In genomic region chr15:96335429-96335807, GRCh38 we compare ENCODE assay signal across 12 cellular contexts. TPM values are rescaled to one million over a fixed set of nuclear protein-coding genes. Genes with fewer than 3 reads are reported as not detected.
A peak's percentile ranks its signal among the peaks of the same experiment; 100 is the strongest.
DNase-seq lines count a peak whose midpoint lies in the region; ATAC-seq and TF ChIP-seq lines count a peak whose summit lies in the region.
"Had no signal": no experiment of that assay in that cellular context is flagged by ENCODE, and none has a peak within 500 bp of the region (broad histone marks: within the 10 kb centered on the region; RNA-seq: fewer than 3 reads in every experiment).

No MANE protein-coding gene starts in this region.

- TF ChIP-seq CTCF in IMR-90 (conservative IDR thresholded peaks at IDR 0.05; ENCODE audit: low read depth, low read length) (no peak), nephron (IDR thresholded peaks at IDR 0.05; ENCODE audit: unreplicated experiment in 3 of 3) (no peak)

- CTCF ChIA-PET in IMR-90 (lab: Yijun Ruan, JAX), result interaction anchor here (2.1 kb wide), 1 partner anchor 8 kb away, joined by 10 read pairs; no protein-coding TSS in a partner anchor

- no peak for ATAC-seq in IMR-90 (ENCODE audit: low read depth)

- H3K4me2 ChIP-seq in IMR-90 (ENCODE audit: low read depth, low read length), result peak overlapping the region; percentile 99

- peak overlapping the region; percentile 66 for H2AK9ac ChIP-seq in IMR-90 (replicated peaks; ENCODE audit: low read depth, low read length, poor library complexity)

- H3K9ac ChIP-seq in IMR-90 (ENCODE audit: low read depth, low read length) (peak overlapping the region; percentile 99), endocrine pancreas (ENCODE audit: control insufficient read depth, insufficient read depth, low read length) (no peak overlapping the region)

- peak overlapping the region; percentile 57 for H3K23ac ChIP-seq in IMR-90 (ENCODE audit: low read depth, low read length)

- H3K27ac Mint-ChIP-seq in nephron, result peak overlapping the region; percentile 96 to 100 (median 97)
- H3K27ac Mint-ChIP-seq: stimulated activated naive CD8-positive, alpha-beta T cell treated with anti-CD3 and anti-CD28 coated beads, Interleukin-15, Interleukin-2, amounts not matched to agents 100 ng/mL and 50 ng/mL, for 24 hours had no signal

- peak overlapping the region; percentile 93 for H3K14ac ChIP-seq in IMR-90 (replicated peaks; ENCODE audit: low read depth, low read length)

- peaks cover 11% of the 10 kb centered on the region for H3K27me3 Mint-ChIP-seq in nephron (ENCODE audit: low read depth)

- peaks cover 88% of the 10 kb centered on the region for H3K36me3 Mint-ChIP-seq in nephron (ENCODE audit: low read depth)

- peaks cover 15% of the 10 kb centered on the region for H3K4me1 Mint-ChIP-seq in nephron

- H3K4ac ChIP-seq in IMR-90 (ENCODE audit: low read depth, low read length), result peak overlapping the region; percentile 93

- peak overlapping the region; percentile 74 for H2BK120ac ChIP-seq in IMR-90 (ENCODE audit: low read depth, low read length)

- peak; percentile 17 for DNase-seq in A172 (ENCODE audit: low spot score)
- no peak for DNase-seq in IMR-90
- no peak for DNase-seq in NCI-H1105 treated with DMSO at 0.1 percent for 48 hours (lab: John Stamatoyannopoulos, UW)
- no peak for DNase-seq in hippocampal formation (lab: John Stamatoyannopoulos, UW)
- DNase-seq in hypothalamus (lab: John Stamatoyannopoulos, UW), result no peak
- no peak for DNase-seq in amniotic stem cell (lab: John Stamatoyannopoulos, UW)
- DNase-seq: activated CD4-positive, alpha-beta T cell treated with anti-CD3 and anti-CD28 coated beads for 4 hours; NCI-H524 treated with DMSO at 0.1 percent for 48 hours had no signal

- H3K9me1 ChIP-seq in IMR-90 (ENCODE audit: insufficient read depth, low read length), result no peaks in the 10 kb centered on the region

- H4K5ac ChIP-seq in IMR-90 (ENCODE audit: low read depth, low read length), result peak overlapping the region; percentile 85; the same call in 1 of the 2 replicates

- POLR2A ChIA-PET in IMR-90 (lab: Charles Lee; ENCODE audit: unreplicated experiment), result interaction anchor here (0.5 to 1.9 kb wide), 4 partner anchors 8 to 1166 kb away, joined by 3 to 8 read pairs (median 6); no protein-coding TSS in a partner anchor

- H2BK15ac ChIP-seq in IMR-90 (ENCODE audit: low read depth, low read length), result no peak overlapping the region

- H3K9me3 Mint-ChIP-seq in nephron, result peaks cover 2% of the 10 kb centered on the region
- H3K9me3 Mint-ChIP-seq: stimulated activated naive CD8-positive, alpha-beta T cell treated with anti-CD3 and anti-CD28 coated beads, Interleukin-15, Interleukin-2, amounts not matched to agents 100 ng/mL and 50 ng/mL, for 24 hours had no signal

- H4K91ac ChIP-seq in IMR-90 (ENCODE audit: insufficient read depth, low read depth, low read length), result peak overlapping the region; percentile 84

- peak overlapping the region; percentile 94 for H2BK5ac ChIP-seq in IMR-90 (ENCODE audit: low read depth, low read length, poor library complexity, severe bottlenecking)

- peak overlapping the region; percentile 94 to 97 (median 95) for H3K4me3 Mint-ChIP-seq in nephron
- H3K4me3 Mint-ChIP-seq: stimulated activated naive CD8-positive, alpha-beta T cell treated with anti-CD3 and anti-CD28 coated beads, Interleukin-15, Interleukin-2, amounts not matched to agents 100 ng/mL and 50 ng/mL, for 24 hours had no signal

- H4K20me1 ChIP-seq in IMR-90 (ENCODE audit: insufficient read depth, low read length), result peaks cover 47% of the 10 kb centered on the region

- intact Hi-C loops in IMR-90 (cut with micrococcal nuclease), result loop anchor here (5.0 kb wide), 1 partner anchor 448 kb away; no protein-coding TSS in a partner anchor

- no TSS peak for BruUV-seq in IMR-90 (replicated peaks; lab: Mats Ljungman, UMichigan)

- no peaks in the 10 kb centered on the region for H3K4me1 ChIP-seq in IMR-90 (ENCODE audit: control insufficient read depth, insufficient read depth, low read length)
- H3K4me1 ChIP-seq in endocrine pancreas (ENCODE audit: control insufficient read depth, insufficient read depth, low read length), result no peaks in the 10 kb centered on the region

- H3K36me3 ChIP-seq in IMR-90 (ENCODE audit: control insufficient read depth, insufficient read depth, low read length) (peaks cover 53% of the 10 kb centered on the region), endocrine pancreas (ENCODE audit: control insufficient read depth, insufficient read depth, low read length) (no peaks in the 10 kb centered on the region)
- H3K36me3 ChIP-seq: neutrophil had no signal

- H4K8ac ChIP-seq in IMR-90 (ENCODE audit: low read depth in 2 of 2, low read length in 2 of 2), result peak overlapping the region; percentile 60 to 78; a peak in 3 of 4 replicates

- TF ChIP-seq RAD21 in IMR-90 (IDR thresholded peaks at IDR 0.05; ENCODE audit: low read length), result no peak

- no peaks in the 10 kb centered on the region for H3K27me3 ChIP-seq in IMR-90 (ENCODE audit: control insufficient read depth, insufficient read depth, low read length)
- no peaks in the 10 kb centered on the region for H3K27me3 ChIP-seq in endocrine pancreas (ENCODE audit: control insufficient read depth, insufficient read depth, low read length)

- peak overlapping the region; percentile 93 for H3K18ac ChIP-seq in IMR-90 (ENCODE audit: low read depth, low read length)

- 0 out of 2 replicates have a peak overlapping the region, but pooled peaks have one; percentile 50 for H2BK20ac ChIP-seq in IMR-90 (ENCODE audit: low read depth, low read length)

- in situ Hi-C loops in IMR-90 (cut with MboI; ENCODE audit: low sequenced_read_pairs), result loop anchor here (10.0 to 25.0 kb wide), 2 partner anchors 773 to 1041 kb away; no protein-coding TSS in a partner anchor

- no CpG with 5 or more reads among the region's 4 CpGs for WGBS in IMR-90 (ENCODE audit: extremely low coverage in 2 of 2, insufficient read length in 1 of 2), 2 experiments

- no peak overlapping the region for H2AK5ac ChIP-seq in IMR-90 (ENCODE audit: low read depth, low read length)

- no peaks in the 10 kb centered on the region for H3K79me1 ChIP-seq in IMR-90 (ENCODE audit: low read depth in 1 of 2, low read length in 2 of 2)

- no peaks in the 10 kb centered on the region for H3K9me3 ChIP-seq in IMR-90 (ENCODE audit: control insufficient read depth, insufficient read depth, low read length)
- no peaks in the 10 kb centered on the region for H3K9me3 ChIP-seq in endocrine pancreas (ENCODE audit: control insufficient read depth, low read length)
- H3K9me3 ChIP-seq: neutrophil had no signal

- H3K4me3 ChIP-seq in IMR-90 (ENCODE audit: insufficient read depth, low read depth, low read length) (peak overlapping the region; percentile 84), endocrine pancreas (ENCODE audit: control insufficient read depth, insufficient read depth, low read length) (peak overlapping the region; percentile 68)

- dilution Hi-C loops in IMR-90 (cut with HindIII; ENCODE audit: low sequenced_read_pairs, unreplicated experiment), result no loop called here

- H2AFZ ChIP-seq in IMR-90 (replicated peaks; ENCODE audit: low read length, poor library complexity), result no peak overlapping the region

- H3K56ac ChIP-seq in IMR-90 (ENCODE audit: extremely low read depth, insufficient read depth, low read length), result peak overlapping the region; percentile 96

- no peak for TF ChIP-seq POLR2A in IMR-90 (IDR thresholded peaks at IDR 0.05; ENCODE audit: low read depth, low read length)

- peak overlapping the region; percentile 98 for H3K27ac ChIP-seq in IMR-90 (ENCODE audit: insufficient read depth, low read length)
- H3K27ac ChIP-seq: neutrophil had no signal

TF ChIP-seq in IMR-90, 13 proteins besides CTCF, POLR2A, EP300 and RAD21:
- TF ChIP-seq RFX5 (IDR thresholded peaks at IDR 0.05; ENCODE audit: low read depth, low read length) (no peak), MXI1 (IDR thresholded peaks at IDR 0.05; ENCODE audit: borderline replicate concordance, low read depth, low read length) (no peak), CHD1 (IDR thresholded peaks at IDR 0.05; ENCODE audit: low read depth, low read length) (no peak), RCOR1 (IDR thresholded peaks at IDR 0.05; ENCODE audit: insufficient replicate concordance, low read length) (no peak), SMC3 (IDR thresholded peaks at IDR 0.05; ENCODE audit: low read depth, low read length) (no peak), BHLHE40 (IDR thresholded peaks at IDR 0.05; ENCODE audit: low read depth, low read length) (no peak), MAZ (IDR thresholded peaks at IDR 0.05; ENCODE audit: borderline replicate concordance, low read depth, low read length) (no peak), FOS (IDR thresholded peaks at IDR 0.05; ENCODE audit: low read depth, low read length) (no peak), CEBPB (IDR thresholded peaks at IDR 0.05; ENCODE audit: low read depth, low read length) (no peak), MAFK (IDR thresholded peaks at IDR 0.05; ENCODE audit: low read depth, low read length) (no peak), USF2 (IDR thresholded peaks at IDR 0.05; ENCODE audit: low read depth, low read length) (no peak), NFE2L2 (IDR thresholded peaks at IDR 0.05; ENCODE audit: low read depth, low read length) (no peak)
- TF ChIP-seq, protein P1, sequence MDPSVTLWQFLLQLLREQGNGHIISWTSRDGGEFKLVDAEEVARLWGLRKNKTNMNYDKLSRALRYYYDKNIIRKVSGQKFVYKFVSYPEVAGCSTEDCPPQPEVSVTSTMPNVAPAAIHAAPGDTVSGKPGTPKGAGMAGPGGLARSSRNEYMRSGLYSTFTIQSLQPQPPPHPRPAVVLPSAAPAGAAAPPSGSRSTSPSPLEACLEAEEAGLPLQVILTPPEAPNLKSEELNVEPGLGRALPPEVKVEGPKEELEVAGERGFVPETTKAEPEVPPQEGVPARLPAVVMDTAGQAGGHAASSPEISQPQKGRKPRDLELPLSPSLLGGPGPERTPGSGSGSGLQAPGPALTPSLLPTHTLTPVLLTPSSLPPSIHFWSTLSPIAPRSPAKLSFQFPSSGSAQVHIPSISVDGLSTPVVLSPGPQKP (IDR thresholded peaks at IDR 0.05; ENCODE audit: borderline replicate concordance, low read depth, low read length), result no peak

RNA-seq across cellular contexts. Expression of gene NR2F2, which starts 4.9 kb away (rescaled TPM):
- 9.2 and 16.2 TPM in 2 replicates for total RNA-seq in A172 (2014; rRNA removed; shearing (Covaris generic))
- total RNA-seq in IMR-90 (2012; rRNA removed), result 20.3 and 28.1 TPM in 2 replicates
- 161 and 185 TPM in 2 replicates for polyA plus RNA-seq in IMR-90 (2012; rRNA removed)
- polyA plus RNA-seq in IMR-90 (2012; cell fraction: cytosol; rRNA removed), result 113 and 142 TPM in 2 replicates
- polyA plus RNA-seq in IMR-90 (2012; cell fraction: nucleus; rRNA removed; ENCODE audit: low replicate concordance), result 109 and 182 TPM in 2 replicates
